Comparison of ENCODE assay signal across 8 cellular contexts in genomic region chr20:36093025-36093803, GRCh38.
A peak's percentile ranks its signal among the peaks of the same experiment; 100 is the strongest.
DNase-seq lines count a peak whose midpoint lies in the region; ATAC-seq and TF ChIP-seq lines count a peak whose summit lies in the region.

No MANE protein-coding gene starts in this region.

- intact Hi-C loops in IMR-90 (cut with micrococcal nuclease), result no loop called here

- peak overlapping the region; percentile 100 for H3K4me2 ChIP-seq in IMR-90 (ENCODE audit: low read depth, low read length)

- 0 out of 2 replicates have a peak overlapping the region, but pooled peaks have one; percentile 6 for H3K14ac ChIP-seq in IMR-90 (replicated peaks; ENCODE audit: low read depth, low read length)

- H3K4me3 ChIP-seq in AG09309 (ENCODE audit: control insufficient read depth, low read depth, low read length) (peak overlapping the region; percentile 41), IMR-90 (ENCODE audit: insufficient read depth, low read depth, low read length) (peak overlapping the region; percentile 56), coronary artery (peak overlapping the region; percentile 82)

- no peaks in the 10 kb centered on the region for H3K79me1 ChIP-seq in IMR-90 (ENCODE audit: low read depth in 1 of 2, low read length in 2 of 2)

- H3K9me1 ChIP-seq in IMR-90 (ENCODE audit: insufficient read depth, low read length), result peaks cover 8% of the 10 kb centered on the region; the same call in 1 of the 2 replicates

- H3K56ac ChIP-seq in IMR-90 (ENCODE audit: extremely low read depth, insufficient read depth, low read length), result no peak overlapping the region

- peaks cover 43% of the 10 kb centered on the region for H3K27me3 ChIP-seq in IMR-90 (ENCODE audit: control insufficient read depth, insufficient read depth, low read length)

- peak overlapping the region; percentile 50 for H2AK9ac ChIP-seq in IMR-90 (replicated peaks; ENCODE audit: low read depth, low read length, poor library complexity)

- H4K5ac ChIP-seq in IMR-90 (ENCODE audit: low read depth, low read length), result no peak overlapping the region

- no peaks in the 10 kb centered on the region for H3K9me3 ChIP-seq in IMR-90 (ENCODE audit: control insufficient read depth, insufficient read depth, low read length)

- no peaks in the 10 kb centered on the region for H3K9me3 Mint-ChIP-seq in stimulated activated memory B cell treated with anti-CD40 and anti-IgM and Interleukin-4, amounts not matched to agents 10 μg/mL and 1 μg/mL and 100 μg/mL, for 72 hours

- H4K20me1 ChIP-seq in IMR-90 (ENCODE audit: insufficient read depth, low read length), result 0 out of 2 replicates have a peak, but pooled peaks cover 2% of the 10 kb centered on the region

- peak; percentile 10 for ATAC-seq in IMR-90 (ENCODE audit: low read depth)
- ATAC-seq in stimulated activated memory B cell treated with anti-CD40 and anti-IgM and Interleukin-4, amounts not matched to agents 10 μg/mL and 1 μg/mL and 100 μg/mL, for 72 hours, result peak; percentile 67

- H3K36me3 ChIP-seq in IMR-90 (ENCODE audit: control insufficient read depth, insufficient read depth, low read length), result no peaks in the 10 kb centered on the region

- peak overlapping the region; percentile 98; the same call in 1 of the 2 replicates for H3K23ac ChIP-seq in IMR-90 (ENCODE audit: low read depth, low read length)

- CTCF ChIA-PET in IMR-90 (lab: Yijun Ruan, JAX), result no interaction called here

- WGBS in IMR-90 (ENCODE audit: extremely low coverage in 2 of 2, insufficient read length in 1 of 2), 2 experiments, result 0% methylated on average over 7 of the region's 78 CpGs; no CpG with 5 or more reads in 1 of the 2 experiments

- no peak overlapping the region; the same call in 1 of the 2 replicates for H2AK5ac ChIP-seq in IMR-90 (ENCODE audit: low read depth, low read length)

- H3K27ac ChIP-seq in IMR-90 (ENCODE audit: insufficient read depth, low read length) (no peak overlapping the region), coronary artery (peak overlapping the region; percentile 15 to 90)

- dilution Hi-C loops in IMR-90 (cut with HindIII; ENCODE audit: low sequenced_read_pairs, unreplicated experiment), result no loop called here

- no peaks in the 10 kb centered on the region for H3K36me3 Mint-ChIP-seq in stimulated activated memory B cell treated with anti-CD40 and anti-IgM and Interleukin-4, amounts not matched to agents 10 μg/mL and 1 μg/mL and 100 μg/mL, for 72 hours

- H3K18ac ChIP-seq in IMR-90 (ENCODE audit: low read depth, low read length), result no peak overlapping the region

- no peak overlapping the region for H2BK15ac ChIP-seq in IMR-90 (ENCODE audit: low read depth, low read length)

- POLR2A ChIA-PET in IMR-90 (lab: Charles Lee; ENCODE audit: unreplicated experiment), result no interaction called here

- no peak for TF ChIP-seq RAD21 in IMR-90 (IDR thresholded peaks at IDR 0.05; ENCODE audit: low read length)

- H3K4me1 Mint-ChIP-seq in stimulated activated memory B cell treated with anti-CD40 and anti-IgM and Interleukin-4, amounts not matched to agents 10 μg/mL and 1 μg/mL and 100 μg/mL, for 72 hours, result peaks cover 25% of the 10 kb centered on the region

- no peak overlapping the region for H2BK5ac ChIP-seq in IMR-90 (ENCODE audit: low read depth, low read length, poor library complexity, severe bottlenecking)

- H4K91ac ChIP-seq in IMR-90 (ENCODE audit: insufficient read depth, low read depth, low read length), result no peak overlapping the region

- no peak overlapping the region for H2BK120ac ChIP-seq in IMR-90 (ENCODE audit: low read depth, low read length)

- no TSS peak for BruUV-seq in IMR-90 (replicated peaks; lab: Mats Ljungman, UMichigan)

- no peak overlapping the region for H4K8ac ChIP-seq in IMR-90 (ENCODE audit: low read depth in 2 of 2, low read length in 2 of 2)

- no peak for TF ChIP-seq CTCF in AG09309 (IDR thresholded peaks at IDR 0.05; ENCODE audit: control insufficient read depth, insufficient read depth, low read depth, low read length, missing control alignments)
- TF ChIP-seq CTCF in IMR-90 (conservative IDR thresholded peaks at IDR 0.05; ENCODE audit: low read depth, low read length), result no peak
- no peak for TF ChIP-seq CTCF in coronary artery (IDR thresholded peaks at IDR 0.05)

- no peak overlapping the region for H2BK20ac ChIP-seq in IMR-90 (ENCODE audit: low read depth, low read length)

- DNase-seq in AG09309 (ENCODE audit: low read depth), result no peak
- DNase-seq in IMR-90, result no peak
- DNase-seq in activated CD4-positive, alpha-beta T cell treated with anti-CD3 and anti-CD28 coated beads for 48 hours, result peak; percentile 58
- no peak for DNase-seq in coronary artery (ENCODE audit: low spot score)
- peak; percentile 43 to 74 for DNase-seq in lung microvascular endothelial cell (ENCODE audit: low read depth in 2 of 2)
- no peak for DNase-seq in H4 (ENCODE audit: low spot score)
- DNase-seq in NCI-H187 treated with DMSO at 0.1 percent for 48 hours (lab: John Stamatoyannopoulos, UW), result no peak

- H3K27ac Mint-ChIP-seq in stimulated activated memory B cell treated with anti-CD40 and anti-IgM and Interleukin-4, amounts not matched to agents 10 μg/mL and 1 μg/mL and 100 μg/mL, for 72 hours, result peak overlapping the region; percentile 86

- H3K9ac ChIP-seq in IMR-90 (ENCODE audit: low read depth, low read length), result no peak overlapping the region

- H3K4ac ChIP-seq in IMR-90 (ENCODE audit: low read depth, low read length), result peak overlapping the region; percentile 69; the same call in 1 of the 2 replicates

- peaks cover 7% of the 10 kb centered on the region; the same call in 1 of the 2 replicates for H3K4me1 ChIP-seq in IMR-90 (ENCODE audit: control insufficient read depth, insufficient read depth, low read length)

- H2AFZ ChIP-seq in IMR-90 (replicated peaks; ENCODE audit: low read length, poor library complexity), result peak overlapping the region; percentile 87

- in situ Hi-C loops in IMR-90 (cut with MboI; ENCODE audit: low sequenced_read_pairs), result no loop called here

- H3K27me3 Mint-ChIP-seq in stimulated activated memory B cell treated with anti-CD40 and anti-IgM and Interleukin-4, amounts not matched to agents 10 μg/mL and 1 μg/mL and 100 μg/mL, for 72 hours, result peaks cover 32% of the 10 kb centered on the region

- no peak for TF ChIP-seq POLR2A in IMR-90 (IDR thresholded peaks at IDR 0.05; ENCODE audit: low read depth, low read length)

- H3K4me3 Mint-ChIP-seq in stimulated activated memory B cell treated with anti-CD40 and anti-IgM and Interleukin-4, amounts not matched to agents 10 μg/mL and 1 μg/mL and 100 μg/mL, for 72 hours, result peak overlapping the region; percentile 96

TF ChIP-seq in IMR-90, 13 proteins besides CTCF, POLR2A, EP300 and RAD21:
- TF ChIP-seq MAFK (IDR thresholded peaks at IDR 0.05; ENCODE audit: low read depth, low read length) (no peak), MXI1 (IDR thresholded peaks at IDR 0.05; ENCODE audit: borderline replicate concordance, low read depth, low read length) (no peak), CHD1 (IDR thresholded peaks at IDR 0.05; ENCODE audit: low read depth, low read length) (no peak), CEBPB (IDR thresholded peaks at IDR 0.05; ENCODE audit: low read depth, low read length) (no peak), SMC3 (IDR thresholded peaks at IDR 0.05; ENCODE audit: low read depth, low read length) (no peak), ELK1 (IDR thresholded peaks at IDR 0.05; ENCODE audit: borderline replicate concordance, low read depth, low read length) (no peak), BHLHE40 (IDR thresholded peaks at IDR 0.05; ENCODE audit: low read depth, low read length) (no peak), RFX5 (IDR thresholded peaks at IDR 0.05; ENCODE audit: low read depth, low read length) (no peak)

Comparison
In these comparisons a context has a peak if more than half of its experiments do, and no peak if none do; other contexts are left out.
1. DNase-seq: peak in activated CD4-positive, alpha-beta T cell treated with anti-CD3 and anti-CD28 coated beads for 48 hours (single experiment) and lung microvascular endothelial cell (2 of 2); none in AG09309 (single experiment), IMR-90 (single experiment), coronary artery (single experiment), H4 (single experiment) and NCI-H187 treated with DMSO at 0.1 percent for 48 hours (single experiment).
2. Peak in every context shown above with its lines, with median percentiles within 50 percentile points of each other: H3K4me3 ChIP-seq.